Comparison of ENCODE assay signal across 19 cellular contexts in the genomic region with DNA sequence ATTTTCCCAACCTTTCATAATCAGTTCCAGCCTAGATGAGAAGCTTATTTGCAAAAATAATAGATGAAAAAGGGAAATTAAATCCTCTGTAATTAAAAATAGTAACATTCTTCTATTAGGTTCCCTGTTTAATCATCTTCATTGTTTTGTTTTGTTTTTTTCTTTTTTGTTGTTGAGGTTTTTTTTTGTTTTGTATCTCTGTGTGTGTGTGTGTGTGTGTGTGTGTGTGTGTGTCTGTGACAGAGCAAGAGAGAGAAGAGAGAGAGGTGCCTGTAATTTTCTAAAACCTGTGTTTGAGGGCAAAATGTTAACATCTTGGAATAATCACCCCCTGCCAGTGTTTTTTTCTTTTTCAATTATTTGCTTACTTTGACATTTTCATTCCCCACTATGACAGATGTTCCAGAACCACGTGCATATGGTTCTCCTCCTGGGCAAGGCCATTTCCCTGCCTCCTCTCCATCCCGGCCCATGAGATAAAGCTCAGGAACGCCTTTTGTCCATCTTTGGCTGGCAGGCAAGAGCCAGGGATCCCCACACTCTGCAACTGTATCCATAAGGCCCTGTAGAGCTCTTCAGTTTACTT.
"Had no signal": no experiment of that assay in that cellular context is flagged by ENCODE, and none has a peak within 500 bp of the region (broad histone marks: within the 10 kb centered on the region; RNA-seq: fewer than 3 reads in every experiment).

No MANE protein-coding gene starts in this region.

- H3K36me3 Mint-ChIP-seq: memory B cell; stimulated activated effector memory CD8-positive, alpha-beta T cell treated with anti-CD3 and anti-CD28 coated beads, Interleukin-12 subunit alpha, Interleukin-12 subunit beta, amount 100 ng/mL, for 72 hours had no signal

- H3K4me3 Mint-ChIP-seq: memory B cell; naive thymus-derived CD4-positive, alpha-beta T cell; stimulated activated effector memory CD8-positive, alpha-beta T cell treated with anti-CD3 and anti-CD28 coated beads, Interleukin-12 subunit alpha, Interleukin-12 subunit beta, amount 100 ng/mL, for 72 hours had no signal

- H3K9me3 Mint-ChIP-seq: stimulated activated effector memory CD8-positive, alpha-beta T cell treated with anti-CD3 and anti-CD28 coated beads, Interleukin-12 subunit alpha, Interleukin-12 subunit beta, amount 100 ng/mL, for 72 hours had no signal

- H3K4me1 Mint-ChIP-seq: memory B cell; stimulated activated effector memory CD8-positive, alpha-beta T cell treated with anti-CD3 and anti-CD28 coated beads, Interleukin-12 subunit alpha, Interleukin-12 subunit beta, amount 100 ng/mL, for 72 hours had no signal

- ATAC-seq: heart right ventricle; left lung; lower lobe of right lung; naive thymus-derived CD4-positive, alpha-beta T cell; psoas muscle; right lobe of liver; stimulated activated effector memory CD8-positive, alpha-beta T cell treated with anti-CD3 and anti-CD28 coated beads, Interleukin-12 subunit alpha, Interleukin-12 subunit beta, amount 100 ng/mL, for 72 hours; stimulated activated naive CD8-positive, alpha-beta T cell treated with anti-CD3 and anti-CD28 coated beads, Interleukin-15, Interleukin-2, amounts not matched to agents 100 U/mL and 50 U/mL, for 24 hours had no signal

- DNase-seq: cortex of kidney; dorsolateral prefrontal cortex; effector CD8-positive, alpha-beta T cell; heart right ventricle; islet precursor cell; left lung; lower lobe of right lung; naive thymus-derived CD4-positive, alpha-beta T cell; psoas muscle; retina; right lobe of liver; stimulated activated CD4-positive, alpha-beta T cell treated with anti-CD3 and anti-CD28 coated beads, Interleukin-4, amount 100 ng/mL, for 1 hour; stimulated activated CD8-positive, alpha-beta memory T cell treated with anti-CD3 and anti-CD28 coated beads, Interleukin-4, amount 100 ng/mL, for 48 hours; stimulated activated naive CD8-positive, alpha-beta T cell treated with anti-CD3 and anti-CD28 coated beads, Interleukin-15, Interleukin-2, amounts not matched to agents 100 U/mL and 50 U/mL, for 24 hours had no signal

- H3K9me3 ChIP-seq: heart right ventricle, lower lobe of right lung, neutrophil, psoas muscle, right lobe of liver had no signal

- H3K27ac ChIP-seq: dorsolateral prefrontal cortex, heart right ventricle, left lung, lower lobe of right lung, neutrophil, psoas muscle, right lobe of liver had no signal

- H3K36me3 ChIP-seq: heart right ventricle, left lung, lower lobe of right lung, neutrophil, right lobe of liver, tibial nerve had no signal

- FAIRE-seq: frontal cortex had no signal

- H3K27me3 ChIP-seq: heart right ventricle, left lung, right lobe of liver, tibial nerve had no signal

- H3K27ac Mint-ChIP-seq: memory B cell; naive thymus-derived CD4-positive, alpha-beta T cell; stimulated activated effector memory CD8-positive, alpha-beta T cell treated with anti-CD3 and anti-CD28 coated beads, Interleukin-12 subunit alpha, Interleukin-12 subunit beta, amount 100 ng/mL, for 72 hours had no signal

- H3K4me3 ChIP-seq: dorsolateral prefrontal cortex, heart right ventricle, left lung, lower lobe of right lung, psoas muscle, right lobe of liver, tibial nerve had no signal
